16 cellular contexts compared by ENCODE assay signal in genomic region chr2:88620015-88620414, GRCh38.
"Had no signal": no experiment of that assay in that cellular context is flagged by ENCODE, and none has a peak within 500 bp of the region (broad histone marks: within the 10 kb centered on the region; RNA-seq: fewer than 3 reads in every experiment).

No MANE protein-coding gene starts in this region.

- H3K27ac ChIP-seq: left ventricle myocardium inferior, SJSA1 had no signal

- H3K27me3 ChIP-seq: esophagus squamous epithelium, SJSA1, transverse colon had no signal

- H3K4me3 ChIP-seq: esophagus squamous epithelium, left ventricle myocardium inferior, SJSA1, transverse colon had no signal

- H3K4me3 Mint-ChIP-seq: activated CD4-positive, alpha-beta T cell treated with anti-CD3 and anti-CD28 coated beads for 36 hours; activated CD8-positive, alpha-beta T cell treated with anti-CD3 and anti-CD28 coated beads for 36 hours; activated naive CD4-positive, alpha-beta T cell treated with anti-CD3 and anti-CD28 coated beads, Interleukin-2, amount 50 U/mL, for 24 hours; activated T-helper 17 cell treated with anti-CD3 and anti-CD28 coated beads, Interleukin-2, amount 50 U/mL, for 72 hours had no signal

- DNase-seq: activated CD4-positive, alpha-beta T cell treated with anti-CD3 and anti-CD28 coated beads for 36 hours; activated CD8-positive, alpha-beta memory T cell treated with anti-CD3 and anti-CD28 coated beads, Interleukin-2, amount 50 U/mL, for 4 hours; activated CD8-positive, alpha-beta T cell treated with anti-CD3 and anti-CD28 coated beads for 36 hours; amygdala; esophagus squamous epithelium; foreskin fibroblast; head of caudate nucleus; left ventricle myocardium inferior; mesenchymal stem cell; stimulated activated CD4-positive, alpha-beta T cell treated with anti-CD3 and anti-CD28 coated beads, Interleukin-2, amount 100 ng/mL, for 48 hours; substantia nigra; T1000; transverse colon had no signal

- H3K36me3 Mint-ChIP-seq: activated naive CD4-positive, alpha-beta T cell treated with anti-CD3 and anti-CD28 coated beads, Interleukin-2, amount 50 U/mL, for 24 hours had no signal

- ATAC-seq: activated CD4-positive, alpha-beta T cell treated with anti-CD3 and anti-CD28 coated beads for 36 hours; activated CD8-positive, alpha-beta T cell treated with anti-CD3 and anti-CD28 coated beads for 36 hours; activated T-helper 17 cell treated with anti-CD3 and anti-CD28 coated beads, Interleukin-2, amount 50 U/mL, for 72 hours had no signal

- H3K27me3 Mint-ChIP-seq: activated CD4-positive, alpha-beta T cell treated with anti-CD3 and anti-CD28 coated beads for 36 hours; activated CD8-positive, alpha-beta T cell treated with anti-CD3 and anti-CD28 coated beads for 36 hours; activated naive CD4-positive, alpha-beta T cell treated with anti-CD3 and anti-CD28 coated beads, Interleukin-2, amount 50 U/mL, for 24 hours; activated T-helper 17 cell treated with anti-CD3 and anti-CD28 coated beads, Interleukin-2, amount 50 U/mL, for 72 hours had no signal

- H3K9me3 ChIP-seq: esophagus squamous epithelium, left ventricle myocardium inferior, SJSA1, transverse colon had no signal

- H3K27ac Mint-ChIP-seq: activated CD4-positive, alpha-beta T cell treated with anti-CD3 and anti-CD28 coated beads for 36 hours; activated CD8-positive, alpha-beta T cell treated with anti-CD3 and anti-CD28 coated beads for 36 hours; activated T-helper 17 cell treated with anti-CD3 and anti-CD28 coated beads, Interleukin-2, amount 50 U/mL, for 72 hours had no signal

- H3K36me3 ChIP-seq: esophagus squamous epithelium, left ventricle myocardium inferior, transverse colon had no signal

- H3K9me3 Mint-ChIP-seq: activated CD8-positive, alpha-beta T cell treated with anti-CD3 and anti-CD28 coated beads for 36 hours; activated naive CD4-positive, alpha-beta T cell treated with anti-CD3 and anti-CD28 coated beads, Interleukin-2, amount 50 U/mL, for 24 hours; activated T-helper 17 cell treated with anti-CD3 and anti-CD28 coated beads, Interleukin-2, amount 50 U/mL, for 72 hours had no signal

- H3K4me1 ChIP-seq: SJSA1 had no signal
